ENCODE assay signal across 9 cellular contexts in the genomic region with DNA sequence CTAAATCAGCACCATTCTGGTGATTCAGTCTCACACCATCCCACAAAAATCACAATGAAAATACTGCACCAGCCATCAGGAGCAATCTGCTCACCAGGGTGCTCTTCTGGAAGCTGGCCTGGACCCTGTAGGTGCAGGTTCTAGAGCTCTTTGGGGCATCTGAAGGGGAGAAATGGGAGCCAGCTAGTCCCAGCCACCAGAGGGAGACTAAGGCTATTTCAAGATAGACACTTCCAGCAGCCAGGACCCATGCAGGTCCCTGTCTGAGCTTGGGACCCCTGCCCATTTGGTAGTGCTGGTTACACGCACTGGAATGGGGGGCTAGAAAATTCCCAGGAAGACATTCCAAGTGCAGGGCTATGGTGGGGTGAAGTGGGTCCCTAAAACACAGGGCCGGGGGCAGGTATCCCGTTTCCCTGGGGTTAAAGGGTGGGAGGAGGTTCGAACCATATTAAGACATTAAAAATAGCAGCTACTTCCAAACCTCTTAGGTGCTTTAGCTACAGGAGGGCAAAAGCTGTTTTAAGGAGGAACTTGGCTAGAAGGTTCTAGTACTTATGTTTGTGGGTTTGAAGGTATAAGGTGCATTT.
A peak's percentile ranks its signal among the peaks of the same experiment; 100 is the strongest.
DNase-seq lines count a peak whose midpoint lies in the region; ATAC-seq and TF ChIP-seq lines count a peak whose summit lies in the region.
"Had no signal": no experiment of that assay in that cellular context is flagged by ENCODE, and none has a peak within 500 bp of the region (broad histone marks: within the 10 kb centered on the region; RNA-seq: fewer than 3 reads in every experiment).

No MANE protein-coding gene starts in this region.

- H3K9me2 ChIP-seq in PC-9 (ENCODE audit: insufficient read depth), result no peaks in the 10 kb centered on the region

- no peaks in the 10 kb centered on the region for H4K20me1 ChIP-seq in PC-9 (ENCODE audit: insufficient read depth)

- in situ Hi-C loops in GM13977 (cut with MboI; ENCODE audit: low pct_unique_long_range_greater_than_20kb, low sequenced_read_pairs, unreplicated experiment), result no loop called here
- in situ Hi-C loops in brain microvascular endothelial cell (cut with HindIII; ENCODE audit: low pct_ligation_motif_present, low sequenced_read_pairs), result loop anchor here (10.0 kb wide), 1 partner anchor 209 kb away; no protein-coding TSS in a partner anchor

- no peaks in the 10 kb centered on the region for H3K27me3 Mint-ChIP-seq in T-helper 2 cell treated with Interferon-gamma antibody and Interleukin-4, amounts not matched to agents 5 μg/mL and 100 μg/mL, for 36 hours (ENCODE audit: low read depth)

- H2AFZ ChIP-seq in PC-9, result no peak overlapping the region

- TF ChIP-seq POLR2A in right lobe of liver (IDR thresholded peaks at IDR 0.05), result no peak

- CTCF ChIA-PET in PC-9 (lab: Charles Lee), result interaction anchor here (0.5 to 1.3 kb wide), 5 partner anchors 136 to 600 kb away, joined by 3 to 21 read pairs (median 4); no protein-coding TSS in a partner anchor

- H3K4me1 ChIP-seq in PC-9 (replicated peaks; ENCODE audit: insufficient read depth) (peaks cover 21% of the 10 kb centered on the region), right lobe of liver (peaks cover 2 to 30% (median 15%) of the 10 kb centered on the region in 4 donors)

- H3K27ac ChIP-seq in PC-9 (no peak overlapping the region), brain microvascular endothelial cell (no peak overlapping the region), right lobe of liver (no peak overlapping the region)
- H3K27ac ChIP-seq: thoracic aorta had no signal

- DNase-seq in AML-193 (lab: John Stamatoyannopoulos, UW) (peak; percentile 15 to 24), GM13977 (ENCODE audit: low spot score) (peak; percentile 38), PC-9 (peak in 1 of 2 experiments; percentile 16), brain microvascular endothelial cell (peak; percentile 38), right lobe of liver (no peak), GF-D8 (lab: John Stamatoyannopoulos, UW) (no peak)
- DNase-seq in T-helper 2 cell treated with Interferon-gamma antibody and Interleukin-4, amounts not matched to agents 5 μg/mL and 100 μg/mL, for 36 hours (ENCODE audit: low spot score), result no peak

- POLR2A ChIA-PET in PC-9 (lab: Charles Lee; ENCODE audit: unreplicated experiment), result no interaction called here

- peak; percentile 29 to 63 (median 49) for ATAC-seq in right lobe of liver
- ATAC-seq in HG02588 (IDR thresholded peaks at IDR 0.05; ENCODE audit: unreplicated experiment), result no peak

- H3K36me3 Mint-ChIP-seq in T-helper 2 cell treated with Interferon-gamma antibody and Interleukin-4, amounts not matched to agents 5 μg/mL and 100 μg/mL, for 36 hours (ENCODE audit: low read depth), result peaks cover 43% of the 10 kb centered on the region

- no peak overlapping the region for H3K4me3 ChIP-seq in PC-9
- no peak overlapping the region for H3K4me3 ChIP-seq in brain microvascular endothelial cell (ENCODE audit: low read depth, low read length)
- no peak overlapping the region for H3K4me3 ChIP-seq in right lobe of liver
- H3K4me3 ChIP-seq: thoracic aorta had no signal

- H3K27me3 ChIP-seq in PC-9 (ENCODE audit: insufficient read depth, low read depth) (no peaks in the 10 kb centered on the region), brain microvascular endothelial cell (replicated peaks) (no peaks in the 10 kb centered on the region), right lobe of liver (no peaks in the 10 kb centered on the region)

- H3K9me3 ChIP-seq in PC-9 (ENCODE audit: insufficient read depth, low read depth), result no peaks in the 10 kb centered on the region
- no peaks in the 10 kb centered on the region for H3K9me3 ChIP-seq in right lobe of liver
- H3K9me3 ChIP-seq: thoracic aorta had no signal

- no TSS peak for BruUV-seq in PC-9 (replicated peaks; lab: Mats Ljungman, UMichigan)

- H3K4me2 ChIP-seq in PC-9, result no peak overlapping the region

- H3K36me3 ChIP-seq in PC-9 (ENCODE audit: low read depth) (no peaks in the 10 kb centered on the region), brain microvascular endothelial cell (replicated peaks) (no peaks in the 10 kb centered on the region), right lobe of liver (no peaks in the 10 kb centered on the region)
- H3K36me3 ChIP-seq: thoracic aorta had no signal

- intact Hi-C loops in PC-9 (cut with micrococcal nuclease; ENCODE audit: unreplicated experiment) (loop anchor here (1.0 to 5.0 kb wide), 2 partner anchors 146 to 209 kb away; no protein-coding TSS in a partner anchor), right lobe of liver (cut with DNase I) (no loop called here)

- TF ChIP-seq CTCF in GM13977 (IDR thresholded peaks at IDR 0.05; ENCODE audit: extremely low read depth, insufficient read depth, missing control alignments) (peak; percentile 62), PC-9 (conservative IDR thresholded peaks at IDR 0.05) (peak; percentile 73), brain microvascular endothelial cell (IDR thresholded peaks at IDR 0.05; ENCODE audit: low read depth, low read length, missing control alignments) (peak; percentile 83), right lobe of liver (IDR thresholded peaks at IDR 0.05) (peak; percentile 40 to 54 (median 42))

- no peak overlapping the region for H3K4me3 Mint-ChIP-seq in T-helper 2 cell treated with Interferon-gamma antibody and Interleukin-4, amounts not matched to agents 5 μg/mL and 100 μg/mL, for 36 hours

- H3K9me3 Mint-ChIP-seq in T-helper 2 cell treated with Interferon-gamma antibody and Interleukin-4, amounts not matched to agents 5 μg/mL and 100 μg/mL, for 36 hours, result no peaks in the 10 kb centered on the region

- H3K79me2 ChIP-seq in PC-9 (ENCODE audit: low read depth), result no peaks in the 10 kb centered on the region

- H3K27ac Mint-ChIP-seq in T-helper 2 cell treated with Interferon-gamma antibody and Interleukin-4, amounts not matched to agents 5 μg/mL and 100 μg/mL, for 36 hours, result no peak overlapping the region

- WGBS in right lobe of liver (ENCODE audit: insufficient coverage, low coverage, low lambda C conversion rate, missing lambda C conversion rate), result 61% methylated on average over 4 of the region's 4 CpGs

- H3F3A ChIP-seq in PC-9 (ENCODE audit: insufficient read depth, low read depth), result peaks cover 9% of the 10 kb centered on the region; the same call in 1 of the 2 replicates

- H3K4me1 Mint-ChIP-seq in T-helper 2 cell treated with Interferon-gamma antibody and Interleukin-4, amounts not matched to agents 5 μg/mL and 100 μg/mL, for 36 hours (ENCODE audit: low read depth), result peaks cover 46% of the 10 kb centered on the region

Comparison
In these comparisons a context has a peak if more than half of its experiments do, and no peak if none do; other contexts are left out.
1. DNase-seq: peak in AML-193 (2 of 2), GM13977 (single experiment) and brain microvascular endothelial cell (single experiment); none in right lobe of liver (0 of 3), T-helper 2 cell treated with Interferon-gamma antibody and Interleukin-4, amounts not matched to agents 5 μg/mL and 100 μg/mL, for 36 hours (single experiment) and GF-D8 (single experiment).
2. Peak in every context shown above with its lines, with median percentiles within 50 percentile points of each other: CTCF ChIP-seq.